In genomic region chr12:113194971-113195391, GRCh38 we compare ENCODE assay signal across 13 cellular contexts. TPM values are rescaled to one million over a fixed set of nuclear protein-coding genes. Genes with fewer than 3 reads are reported as not detected.
A peak's percentile ranks its signal among the peaks of the same experiment; 100 is the strongest.
DNase-seq lines count a peak whose midpoint lies in the region; ATAC-seq and TF ChIP-seq lines count a peak whose summit lies in the region.
"Had no signal": no experiment of that assay in that cellular context is flagged by ENCODE, and none has a peak within 500 bp of the region (broad histone marks: within the 10 kb centered on the region; RNA-seq: fewer than 3 reads in every experiment).

No MANE protein-coding gene starts in this region.

- H3K4me1 ChIP-seq in gastrocnemius medialis = peaks cover 12 to 21% of the 10 kb centered on the region in 2 donors

- H3K4me3 ChIP-seq in H7 (ENCODE audit: insufficient read depth, low read depth, low read length) (no peak overlapping the region), gastrocnemius medialis (no peak overlapping the region)

- no peaks in the 10 kb centered on the region for H3K9me3 ChIP-seq in gastrocnemius medialis

- in situ Hi-C loops in gastrocnemius medialis (cut with MboI; ENCODE audit: low sequenced_read_pairs in 4 of 4) = loop anchor here in 2 of 4 donors (10.0 to 25.0 kb wide), 2 partner anchors 100 to 117 kb away; no protein-coding TSS in a partner anchor

- H3K27ac ChIP-seq in RWPE1 (peak overlapping the region; percentile 86), gastrocnemius medialis (peak overlapping the region; percentile 73 to 84 (median 80)), caudate nucleus (ENCODE audit: low read depth, low read length) (no peak overlapping the region), substantia nigra (ENCODE audit: low read depth, low read length, poor library complexity, severe bottlenecking) (no peak overlapping the region)

- TF ChIP-seq CTCF in RWPE1 (conservative IDR thresholded peaks at IDR 0.05; ENCODE audit: low read depth) (no peak), gastrocnemius medialis (IDR thresholded peaks at IDR 0.05 in 4 of 5, conservative IDR thresholded peaks at IDR 0.05 in 1 of 5) (no peak)

- intact Hi-C loops in gastrocnemius medialis (cut with DNase I; ENCODE audit: low total_unique reads) = loop anchor here (10.0 kb wide), 2 partner anchors 100 to 140 kb away; partner anchors contain the start of gene SLC8B1

- ATAC-seq in gastrocnemius medialis (no peak), GM18858 (IDR thresholded peaks at IDR 0.05; ENCODE audit: unreplicated experiment) (no peak), GM18511 (IDR thresholded peaks at IDR 0.05; ENCODE audit: unreplicated experiment) (no peak)
- ATAC-seq: stimulated activated naive B cell treated with anti-CD40 and anti-IgM and Interleukin-4, amounts not matched to agents 10 μg/mL and 1 μg/mL and 100 μg/mL, for 72 hours had no signal

- H3K36me3 ChIP-seq in H7 (replicated peaks; ENCODE audit: control insufficient read depth, insufficient read depth, low read length) (peaks cover 7% of the 10 kb centered on the region), gastrocnemius medialis (peaks cover 0 to 19% of the 10 kb centered on the region in 2 donors)

- CTCF ChIA-PET in RWPE1 (lab: Yijun Ruan, JAX) = interaction anchor here (0.6 to 0.7 kb wide), 2 partner anchors 11 to 22 kb away, joined by 3 read pairs; no protein-coding TSS in a partner anchor

- POLR2A ChIA-PET in RWPE1 (lab: Yijun Ruan, JAX; ENCODE audit: low non-redundant PET) = no interaction called here

- TF ChIP-seq POLR2A in gastrocnemius medialis (IDR thresholded peaks at IDR 0.05) = no peak

- H3K27me3 ChIP-seq in H7 (ENCODE audit: control insufficient read depth, insufficient read depth, low read length) (no peaks in the 10 kb centered on the region), gastrocnemius medialis (no peaks in the 10 kb centered on the region)

- DNase-seq in H7 (peak; percentile 47), RWPE1 (ENCODE audit: low spot score) (no peak), fibroblast of the conjunctiva (ENCODE audit: low read depth) (peak; percentile 26), gastrocnemius medialis (no peak), caudate nucleus (lab: John Stamatoyannopoulos, UW) (no peak), substantia nigra (lab: John Stamatoyannopoulos, UW) (no peak)
- DNase-seq: DMS79 treated with DMSO at 0.1 percent for 48 hours; NCI-H146; OCI-M1; stimulated activated CD4-positive, alpha-beta T cell treated with anti-CD3 and anti-CD28 coated beads, Interleukin-2, amount 100 ng/mL, for 24 hours; stimulated activated naive B cell treated with anti-CD40 and anti-IgM and Interleukin-4, amounts not matched to agents 10 μg/mL and 1 μg/mL and 100 μg/mL, for 72 hours had no signal

RNA-seq across cellular contexts. Expression of gene RITA1, which starts 9.5 kb away (rescaled TPM):
- total RNA-seq in H7 (2014; rRNA removed; shearing (Covaris generic)) = 42.3 and 45.9 TPM in 2 replicates
- 10 to 100 TPM; 17.7 to 31.2 (median 23.1) TPM for total RNA-seq in gastrocnemius medialis

RNA-seq across cellular contexts. Expression of gene DDX54, which starts 9.7 kb away (rescaled TPM):
- total RNA-seq in H7 (2014; rRNA removed; shearing (Covaris generic)) = 93.9 and 101 TPM in 2 replicates
- 100 to 1,000 TPM in 3 of 4 donors, 10 to 100 TPM in 1; 90.0 to 144 (median 108) TPM for total RNA-seq in gastrocnemius medialis

RNA-seq across cellular contexts. Expression of gene TPCN1, which starts 26.3 kb away (rescaled TPM):
- 19.2 and 20.7 TPM in 2 replicates for total RNA-seq in H7 (2014; rRNA removed; shearing (Covaris generic))
- 10 to 100 TPM; 21.4 to 27.0 (median 25.4) TPM for total RNA-seq in gastrocnemius medialis

RNA-seq across cellular contexts. Expression of gene CFAP73, which starts 45.5 kb away (rescaled TPM):
- total RNA-seq in H7 (2014; rRNA removed; shearing (Covaris generic)) = 0.33 TPM in 1 of 2 replicates, not detected in the other
- total RNA-seq in gastrocnemius medialis = not detected

RNA-seq across cellular contexts. Expression of gene RASAL1, which starts 59.4 kb away (rescaled TPM):
- 4.4 and 4.5 TPM in 2 replicates for total RNA-seq in H7 (2014; rRNA removed; shearing (Covaris generic))
- total RNA-seq in gastrocnemius medialis = not detected

Comparison
In these comparisons a context has a peak if more than half of its experiments do, and no peak if none do; other contexts are left out.
1. DNase-seq: peak in H7 (single experiment) and fibroblast of the conjunctiva (single experiment); none in RWPE1 (single experiment), gastrocnemius medialis (0 of 2), caudate nucleus (0 of 61) and substantia nigra (0 of 49).
2. H3K27ac ChIP-seq: peak in RWPE1 (single experiment) and gastrocnemius medialis (4 of 4); none in caudate nucleus (single experiment) and substantia nigra (single experiment).